ENCODE assay signal across 8 cellular contexts in the genomic region with DNA sequence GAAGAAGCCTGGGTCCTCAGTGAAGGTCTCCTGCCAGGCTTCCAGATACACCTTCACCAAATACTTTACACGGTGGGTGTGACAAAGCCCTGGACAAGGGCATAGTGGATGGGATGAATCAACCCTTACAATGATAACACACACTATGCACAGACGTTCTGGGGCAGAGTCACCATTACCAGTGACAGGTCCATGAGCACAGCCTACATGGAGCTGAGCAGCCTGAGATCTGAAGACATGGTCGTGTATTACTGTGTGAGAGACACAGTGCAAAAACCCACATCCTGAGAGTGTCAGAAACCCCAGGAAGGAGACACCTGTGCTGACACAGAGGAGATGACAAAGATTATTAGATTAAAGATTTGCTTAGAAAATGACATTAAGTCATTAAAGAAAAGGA.
DNase-seq lines count a peak whose midpoint lies in the region; ATAC-seq and TF ChIP-seq lines count a peak whose summit lies in the region.
"Not testable (repeated sequence)": the region's sequence is repeated elsewhere in the genome, so short reads cannot be mapped to it uniquely, and the experiment has no call there.

No MANE protein-coding gene starts in this region.

- H3K4me3 Mint-ChIP-seq in CD4-positive, alpha-beta T cell; T-helper 17 cell; activated CD4-positive, alpha-beta T cell treated with anti-CD3 and anti-CD28 coated beads, Interleukin-2, amount 10 ng/mL, durations not matched to agents 7 days and 5 days; activated CD8-positive, alpha-beta memory T cell treated with anti-CD3 and anti-CD28 coated beads, Interleukin-2, amount 10 ng/mL, durations not matched to agents 7 days and 5 days; activated naive CD8-positive, alpha-beta T cell treated with anti-CD3 and anti-CD28 coated beads, Interleukin-2, amount 10 ng/mL, durations not matched to agents 7 days and 5 days; naive thymus-derived CD4-positive, alpha-beta T cell; stimulated activated naive CD8-positive, alpha-beta T cell treated with anti-CD3 and anti-CD28 coated beads, Interleukin-15, amount 100 ng/mL, for 72 hours: not testable (repeated sequence)

- H3K27ac ChIP-seq in CD4-positive, alpha-beta T cell (ENCODE audit: low read depth, low read length); naive thymus-derived CD4-positive, alpha-beta T cell (ENCODE audit: low read depth, low read length): not testable (repeated sequence)

- CTCF ChIA-PET in CD4-positive, alpha-beta T cell (lab: Charles Lee); activated CD4-positive, alpha-beta T cell treated with anti-CD3 and anti-CD28 coated beads, Interleukin-2, amount 10 ng/mL, durations not matched to agents 7 days and 5 days (lab: Charles Lee); activated CD8-positive, alpha-beta memory T cell treated with anti-CD3 and anti-CD28 coated beads, Interleukin-2, amount 10 ng/mL, durations not matched to agents 7 days and 5 days (lab: Charles Lee); naive thymus-derived CD4-positive, alpha-beta T cell (lab: Charles Lee): not testable (repeated sequence)

- H3K27ac Mint-ChIP-seq in CD4-positive, alpha-beta T cell: peak overlapping the region; percentile 62
- peak overlapping the region; percentile 51 for H3K27ac Mint-ChIP-seq in T-helper 17 cell
- H3K27ac Mint-ChIP-seq in activated CD4-positive, alpha-beta T cell treated with anti-CD3 and anti-CD28 coated beads, Interleukin-2, amount 10 ng/mL, durations not matched to agents 7 days and 5 days; activated CD8-positive, alpha-beta memory T cell treated with anti-CD3 and anti-CD28 coated beads, Interleukin-2, amount 10 ng/mL, durations not matched to agents 7 days and 5 days; stimulated activated naive CD8-positive, alpha-beta T cell treated with anti-CD3 and anti-CD28 coated beads, Interleukin-15, amount 100 ng/mL, for 72 hours: not testable (repeated sequence)
- H3K27ac Mint-ChIP-seq in activated naive CD8-positive, alpha-beta T cell treated with anti-CD3 and anti-CD28 coated beads, Interleukin-2, amount 10 ng/mL, durations not matched to agents 7 days and 5 days: peak overlapping the region; percentile 34
- H3K27ac Mint-ChIP-seq in naive thymus-derived CD4-positive, alpha-beta T cell: peak overlapping the region in 1 of 9 donors; percentile 31

- not testable (repeated sequence) for H3K9me3 Mint-ChIP-seq in CD4-positive, alpha-beta T cell; activated CD4-positive, alpha-beta T cell treated with anti-CD3 and anti-CD28 coated beads, Interleukin-2, amount 10 ng/mL, durations not matched to agents 7 days and 5 days; activated CD8-positive, alpha-beta memory T cell treated with anti-CD3 and anti-CD28 coated beads, Interleukin-2, amount 10 ng/mL, durations not matched to agents 7 days and 5 days (ENCODE audit: low read depth); activated naive CD8-positive, alpha-beta T cell treated with anti-CD3 and anti-CD28 coated beads, Interleukin-2, amount 10 ng/mL, durations not matched to agents 7 days and 5 days; naive thymus-derived CD4-positive, alpha-beta T cell; stimulated activated naive CD8-positive, alpha-beta T cell treated with anti-CD3 and anti-CD28 coated beads, Interleukin-15, amount 100 ng/mL, for 72 hours

- H3K9me3 ChIP-seq in CD4-positive, alpha-beta T cell (ENCODE audit: control insufficient read depth, low read length); T-helper 17 cell (ENCODE audit: control insufficient read depth, low read length, poor library complexity, severe bottlenecking); naive thymus-derived CD4-positive, alpha-beta T cell (ENCODE audit: control insufficient read depth in 2 of 3, low read length in 3 of 3): not testable (repeated sequence)

- H3K4me1 Mint-ChIP-seq in CD4-positive, alpha-beta T cell (ENCODE audit: low read depth): peaks cover 17% of the 10 kb centered on the region
- not testable (repeated sequence) for H3K4me1 Mint-ChIP-seq in T-helper 17 cell; activated CD4-positive, alpha-beta T cell treated with anti-CD3 and anti-CD28 coated beads, Interleukin-2, amount 10 ng/mL, durations not matched to agents 7 days and 5 days; activated CD8-positive, alpha-beta memory T cell treated with anti-CD3 and anti-CD28 coated beads, Interleukin-2, amount 10 ng/mL, durations not matched to agents 7 days and 5 days; activated naive CD8-positive, alpha-beta T cell treated with anti-CD3 and anti-CD28 coated beads, Interleukin-2, amount 10 ng/mL, durations not matched to agents 7 days and 5 days; stimulated activated naive CD8-positive, alpha-beta T cell treated with anti-CD3 and anti-CD28 coated beads, Interleukin-15, amount 100 ng/mL, for 72 hours
- peaks cover 0 to 15% (median 10%) of the 10 kb centered on the region in 7 donors for H3K4me1 Mint-ChIP-seq in naive thymus-derived CD4-positive, alpha-beta T cell

- peak; percentile 91 for ATAC-seq in CD4-positive, alpha-beta T cell (ENCODE audit: poor library complexity)
- peak; percentile 91 for ATAC-seq in T-helper 17 cell
- ATAC-seq in activated CD8-positive, alpha-beta memory T cell treated with anti-CD3 and anti-CD28 coated beads, Interleukin-2, amount 10 ng/mL, durations not matched to agents 7 days and 5 days: not testable (repeated sequence)
- ATAC-seq in activated naive CD8-positive, alpha-beta T cell treated with anti-CD3 and anti-CD28 coated beads, Interleukin-2, amount 10 ng/mL, durations not matched to agents 7 days and 5 days (ENCODE audit: low read depth): peak; percentile 84
- ATAC-seq in naive thymus-derived CD4-positive, alpha-beta T cell: peak; percentile 72
- peak; percentile 72 for ATAC-seq in stimulated activated naive CD8-positive, alpha-beta T cell treated with anti-CD3 and anti-CD28 coated beads, Interleukin-15, amount 100 ng/mL, for 72 hours

- intact Hi-C loops in CD4-positive, alpha-beta T cell (cut with DNase I, micrococcal nuclease); naive thymus-derived CD4-positive, alpha-beta T cell (cut with micrococcal nuclease): not testable (repeated sequence)

- not testable (repeated sequence) for H3K36me3 Mint-ChIP-seq in CD4-positive, alpha-beta T cell (ENCODE audit: low read depth); T-helper 17 cell (ENCODE audit: low read depth); activated CD4-positive, alpha-beta T cell treated with anti-CD3 and anti-CD28 coated beads, Interleukin-2, amount 10 ng/mL, durations not matched to agents 7 days and 5 days (ENCODE audit: low read depth); activated CD8-positive, alpha-beta memory T cell treated with anti-CD3 and anti-CD28 coated beads, Interleukin-2, amount 10 ng/mL, durations not matched to agents 7 days and 5 days; activated naive CD8-positive, alpha-beta T cell treated with anti-CD3 and anti-CD28 coated beads, Interleukin-2, amount 10 ng/mL, durations not matched to agents 7 days and 5 days; naive thymus-derived CD4-positive, alpha-beta T cell

- not testable (repeated sequence) for H3K4me1 ChIP-seq in naive thymus-derived CD4-positive, alpha-beta T cell (ENCODE audit: control insufficient read depth in 2 of 2, insufficient read depth in 2 of 2, low read length in 2 of 2)

- not testable (repeated sequence) for TF ChIP-seq CTCF in CD4-positive, alpha-beta T cell (IDR thresholded peaks at IDR 0.05)

- not testable (repeated sequence) for H3K27me3 ChIP-seq in CD4-positive, alpha-beta T cell (ENCODE audit: control insufficient read depth, insufficient read depth, low read length); naive thymus-derived CD4-positive, alpha-beta T cell (ENCODE audit: control insufficient read depth in 2 of 2, insufficient read depth in 2 of 2, low read length in 2 of 2)

- H3K27me3 Mint-ChIP-seq in CD4-positive, alpha-beta T cell; T-helper 17 cell; activated CD4-positive, alpha-beta T cell treated with anti-CD3 and anti-CD28 coated beads, Interleukin-2, amount 10 ng/mL, durations not matched to agents 7 days and 5 days; activated CD8-positive, alpha-beta memory T cell treated with anti-CD3 and anti-CD28 coated beads, Interleukin-2, amount 10 ng/mL, durations not matched to agents 7 days and 5 days; activated naive CD8-positive, alpha-beta T cell treated with anti-CD3 and anti-CD28 coated beads, Interleukin-2, amount 10 ng/mL, durations not matched to agents 7 days and 5 days; naive thymus-derived CD4-positive, alpha-beta T cell; stimulated activated naive CD8-positive, alpha-beta T cell treated with anti-CD3 and anti-CD28 coated beads, Interleukin-15, amount 100 ng/mL, for 72 hours: not testable (repeated sequence)

- not testable (repeated sequence) for H3K4me3 ChIP-seq in naive thymus-derived CD4-positive, alpha-beta T cell (ENCODE audit: low read length)

- peak in 7 of 10 experiments; percentile 6 to 41 (median 26) for DNase-seq in CD4-positive, alpha-beta T cell
- not testable (repeated sequence) for DNase-seq in T-helper 17 cell; activated naive CD8-positive, alpha-beta T cell treated with anti-CD3 and anti-CD28 coated beads, Interleukin-2, amount 10 ng/mL, durations not matched to agents 7 days and 5 days
- peak; percentile 44 for DNase-seq in activated CD4-positive, alpha-beta T cell treated with anti-CD3 and anti-CD28 coated beads, Interleukin-2, amount 10 ng/mL, durations not matched to agents 7 days and 5 days
- peak; percentile 44 for DNase-seq in activated CD8-positive, alpha-beta memory T cell treated with anti-CD3 and anti-CD28 coated beads, Interleukin-2, amount 10 ng/mL, durations not matched to agents 7 days and 5 days
- peak; percentile 25 for DNase-seq in activated effector memory CD4-positive, alpha-beta T cell treated with Interleukin-2 at 50 U/mL for 16 hours
- peak in 6 of 9 donors; percentile 23 to 50 (median 40) for DNase-seq in naive thymus-derived CD4-positive, alpha-beta T cell
- DNase-seq in stimulated activated naive CD8-positive, alpha-beta T cell treated with anti-CD3 and anti-CD28 coated beads, Interleukin-15, amount 100 ng/mL, for 72 hours: peak in 1 of 2 donors; percentile 13

- H3K36me3 ChIP-seq in naive thymus-derived CD4-positive, alpha-beta T cell (ENCODE audit: control insufficient read depth in 2 of 3, insufficient read depth in 3 of 3, low read length in 3 of 3): not testable (repeated sequence)

- POLR2A ChIA-PET in CD4-positive, alpha-beta T cell (lab: Charles Lee); activated CD4-positive, alpha-beta T cell treated with anti-CD3 and anti-CD28 coated beads, Interleukin-2, amount 10 ng/mL, durations not matched to agents 7 days and 5 days (lab: Charles Lee); activated naive CD8-positive, alpha-beta T cell treated with anti-CD3 and anti-CD28 coated beads, Interleukin-2, amount 10 ng/mL, durations not matched to agents 7 days and 5 days (lab: Charles Lee); naive thymus-derived CD4-positive, alpha-beta T cell (lab: Charles Lee): not testable (repeated sequence)
